In the genomic region with DNA sequence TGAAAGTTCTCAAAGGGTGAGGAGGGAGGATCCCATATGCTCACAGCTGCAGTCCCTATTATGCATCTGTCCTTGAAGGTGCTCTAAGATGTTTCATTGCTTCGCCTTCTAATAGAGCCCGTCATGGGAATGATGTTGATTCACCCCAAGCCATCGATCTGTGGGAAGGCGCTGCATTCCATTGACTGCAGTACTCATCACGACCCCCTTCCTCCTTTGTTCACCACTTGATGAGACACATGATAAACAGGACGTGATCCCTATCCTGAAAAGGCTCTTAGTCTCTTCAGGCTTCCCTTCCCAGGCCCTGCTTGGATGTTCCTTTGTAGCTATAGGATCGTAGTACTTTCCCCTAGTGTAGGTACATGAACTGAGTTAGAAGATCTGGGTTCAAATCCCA, we compare ENCODE assay signal across 14 cellular contexts.
DNase-seq lines count a peak whose midpoint lies in the region; ATAC-seq and TF ChIP-seq lines count a peak whose summit lies in the region.
"Had no signal": no experiment of that assay in that cellular context is flagged by ENCODE, and none has a peak within 500 bp of the region (broad histone marks: within the 10 kb centered on the region; RNA-seq: fewer than 3 reads in every experiment).

No MANE protein-coding gene starts in this region.

- H3K36me3 ChIP-seq in H7 (replicated peaks; ENCODE audit: control insufficient read depth, insufficient read depth, low read length) (no peaks in the 10 kb centered on the region), mesendoderm (ENCODE audit: control insufficient read depth, insufficient read depth, low read length) (no peaks in the 10 kb centered on the region), thyroid gland (no peaks in the 10 kb centered on the region)

- H2AK5ac ChIP-seq in mesendoderm (ENCODE audit: low read length) = no peak overlapping the region

- H3K36me3 Mint-ChIP-seq in WTC11 = no peaks in the 10 kb centered on the region
- H3K36me3 Mint-ChIP-seq: CD14-positive monocyte; CD8-positive, alpha-beta T cell had no signal

- H2BK120ac ChIP-seq in mesendoderm (ENCODE audit: low read depth, low read length) = no peak overlapping the region

- H3K4ac ChIP-seq in mesendoderm (ENCODE audit: low read depth, low read length) = no peak overlapping the region

- no peak overlapping the region for H3K4me3 ChIP-seq in H7 (ENCODE audit: insufficient read depth, low read depth, low read length)
- no peak overlapping the region for H3K4me3 ChIP-seq in mesendoderm (ENCODE audit: low read length)
- no peak overlapping the region for H3K4me3 ChIP-seq in thyroid gland (replicated peaks in 1 of 3)

- H3K27ac Mint-ChIP-seq in WTC11 = no peak overlapping the region
- H3K27ac Mint-ChIP-seq: CD14-positive monocyte; CD8-positive, alpha-beta T cell had no signal

- H3K4me1 ChIP-seq in mesendoderm (ENCODE audit: control insufficient read depth, low read depth, low read length) (peaks cover 2% of the 10 kb centered on the region), thyroid gland (peaks cover 0 to 10% of the 10 kb centered on the region in 2 donors)

- POLR2A ChIA-PET in WTC11 (lab: Charles Lee) = no interaction called here

- H3K4me3 Mint-ChIP-seq in WTC11 = no peak overlapping the region
- H3K4me3 Mint-ChIP-seq: CD14-positive monocyte; CD8-positive, alpha-beta T cell had no signal

- intact Hi-C loops in thyroid gland (cut with DNase I) = no loop called here

- H3K27me3 ChIP-seq in H7 (ENCODE audit: control insufficient read depth, insufficient read depth, low read length) (no peaks in the 10 kb centered on the region), mesendoderm (ENCODE audit: insufficient read depth, low read length, poor library complexity) (no peaks in the 10 kb centered on the region), thyroid gland (no peaks in the 10 kb centered on the region)

- WGBS in mesendoderm (ENCODE audit: extremely low coverage, insufficient coverage, low lambda C conversion rate) = no CpG with 5 or more reads among the region's 7 CpGs
- 89% methylated on average over 7 of the region's 7 CpGs for WGBS in thyroid gland, 2 donors

- TF ChIP-seq CTCF in WTC11 (IDR thresholded peaks at IDR 0.05) = no peak
- no peak for TF ChIP-seq CTCF in thyroid gland (IDR thresholded peaks at IDR 0.05)

- no peak overlapping the region for H4K5ac ChIP-seq in mesendoderm (ENCODE audit: low read length)

- ATAC-seq in WTC11 = peak; percentile 69
- ATAC-seq in GM21825 (IDR thresholded peaks at IDR 0.05; ENCODE audit: unreplicated experiment) = no peak
- ATAC-seq: CD8-positive, alpha-beta T cell; HCT116 had no signal

- H3K79me1 ChIP-seq in mesendoderm (ENCODE audit: low read length) = no peaks in the 10 kb centered on the region

- H4K8ac ChIP-seq in mesendoderm (ENCODE audit: low read depth, low read length) = no peak overlapping the region

- no peaks in the 10 kb centered on the region for H3K79me2 ChIP-seq in mesendoderm (ENCODE audit: control insufficient read depth, insufficient read depth, low read length)

- H3K4me2 ChIP-seq in mesendoderm (ENCODE audit: low read length) = no peak overlapping the region

- H2BK15ac ChIP-seq in mesendoderm (replicated peaks; ENCODE audit: low read depth) = no peak overlapping the region

- no peaks in the 10 kb centered on the region for H3K4me1 Mint-ChIP-seq in WTC11
- H3K4me1 Mint-ChIP-seq: CD14-positive monocyte had no signal

- no peak overlapping the region for H3K18ac ChIP-seq in mesendoderm (ENCODE audit: low read length)

- H2BK5ac ChIP-seq in mesendoderm (ENCODE audit: low read length) = no peak overlapping the region

- no peak overlapping the region for H3K27ac ChIP-seq in mesendoderm (ENCODE audit: low read depth, low read length)
- no peak overlapping the region for H3K27ac ChIP-seq in thyroid gland

- DNase-seq in H7 (peak; percentile 9), WTC11 (ENCODE audit: low spot score) (no peak), mesendoderm (peak; percentile 59), cerebellum (ENCODE audit: low spot score) (no peak), thyroid gland (no peak)
- DNase-seq: CD8-positive, alpha-beta T cell; COR-L47; DMS153; DMS79 treated with DMSO at 0.1 percent for 48 hours; EL; GDM1 had no signal

- no peak overlapping the region for H3K56ac ChIP-seq in mesendoderm (ENCODE audit: low read length)

- CTCF ChIA-PET in WTC11 (lab: Charles Lee) = no interaction called here

- H3K9ac ChIP-seq in mesendoderm (ENCODE audit: low read length) = no peak overlapping the region

- no peaks in the 10 kb centered on the region for H3K9me3 ChIP-seq in thyroid gland

- H3K9me3 Mint-ChIP-seq in WTC11 = no peaks in the 10 kb centered on the region
- H3K9me3 Mint-ChIP-seq: CD8-positive, alpha-beta T cell had no signal

- H3K27me3 Mint-ChIP-seq in WTC11 (ENCODE audit: low read depth) = 0 out of 2 replicates have a peak, but pooled peaks cover 8% of the 10 kb centered on the region

- TF ChIP-seq POLR2A in thyroid gland (IDR thresholded peaks at IDR 0.05) = no peak

- no peak overlapping the region for H3K23ac ChIP-seq in mesendoderm (ENCODE audit: low read length)

TF ChIP-seq in WTC11, 78 proteins besides CTCF, POLR2A, EP300 and RAD21:
- no peak for TF ChIP-seq ZNF263 (CRISPR knock-in tag; IDR thresholded peaks at IDR 0.05; ENCODE audit: low read depth)
- TF ChIP-seq CREB1 (CRISPR knock-in tag; IDR thresholded peaks at IDR 0.05) = no peak
- no peak for TF ChIP-seq GTF2I (CRISPR knock-in tag; conservative IDR thresholded peaks at IDR 0.05)
- TF ChIP-seq, protein P1, sequence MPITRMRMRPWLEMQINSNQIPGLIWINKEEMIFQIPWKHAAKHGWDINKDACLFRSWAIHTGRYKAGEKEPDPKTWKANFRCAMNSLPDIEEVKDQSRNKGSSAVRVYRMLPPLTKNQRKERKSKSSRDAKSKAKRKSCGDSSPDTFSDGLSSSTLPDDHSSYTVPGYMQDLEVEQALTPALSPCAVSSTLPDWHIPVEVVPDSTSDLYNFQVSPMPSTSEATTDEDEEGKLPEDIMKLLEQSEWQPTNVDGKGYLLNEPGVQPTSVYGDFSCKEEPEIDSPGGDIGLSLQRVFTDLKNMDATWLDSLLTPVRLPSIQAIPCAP (CRISPR knock-in tag; IDR thresholded peaks at IDR 0.05) = no peak
- no peak for TF ChIP-seq FOXJ3 (CRISPR knock-in tag; IDR thresholded peaks at IDR 0.05; ENCODE audit: borderline replicate concordance)
- no peak for TF ChIP-seq SMAD3 (CRISPR knock-in tag; IDR thresholded peaks at IDR 0.05; ENCODE audit: borderline replicate concordance)
- TF ChIP-seq, protein P2, sequence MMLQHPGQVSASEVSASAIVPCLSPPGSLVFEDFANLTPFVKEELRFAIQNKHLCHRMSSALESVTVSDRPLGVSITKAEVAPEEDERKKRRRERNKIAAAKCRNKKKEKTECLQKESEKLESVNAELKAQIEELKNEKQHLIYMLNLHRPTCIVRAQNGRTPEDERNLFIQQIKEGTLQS (CRISPR knock-in tag; conservative IDR thresholded peaks at IDR 0.05) = no peak
- TF ChIP-seq E2F5 (CRISPR knock-in tag; IDR thresholded peaks at IDR 0.05) = no peak
- TF ChIP-seq ZNF396 (CRISPR knock-in tag; IDR thresholded peaks at IDR 0.05; ENCODE audit: borderline replicate concordance) = no peak
- TF ChIP-seq, protein P3, sequence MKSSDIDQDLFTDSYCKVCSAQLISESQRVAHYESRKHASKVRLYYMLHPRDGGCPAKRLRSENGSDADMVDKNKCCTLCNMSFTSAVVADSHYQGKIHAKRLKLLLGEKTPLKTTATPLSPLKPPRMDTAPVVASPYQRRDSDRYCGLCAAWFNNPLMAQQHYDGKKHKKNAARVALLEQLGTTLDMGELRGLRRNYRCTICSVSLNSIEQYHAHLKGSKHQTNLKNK (CRISPR knock-in tag; IDR thresholded peaks at IDR 0.05) = no peak
- TF ChIP-seq ZNF425 (CRISPR knock-in tag; conservative IDR thresholded peaks at IDR 0.05) = no peak
- no peak for TF ChIP-seq ZNF219 (CRISPR knock-in tag; IDR thresholded peaks at IDR 0.05; ENCODE audit: borderline replicate concordance)
- TF ChIP-seq MXD4 (CRISPR knock-in tag; IDR thresholded peaks at IDR 0.05; ENCODE audit: borderline replicate concordance) = no peak
- no peak for TF ChIP-seq TCF7 (CRISPR knock-in tag; IDR thresholded peaks at IDR 0.05; ENCODE audit: low read depth)
- no peak for TF ChIP-seq ZNF121 (CRISPR knock-in tag; IDR thresholded peaks at IDR 0.05)

Comparison
In these comparisons a context has a peak if more than half of its experiments do, and no peak if none do; other contexts are left out.
1. DNase-seq: peak in H7 (single experiment) and mesendoderm (single experiment); none in WTC11 (single experiment), cerebellum (single experiment) and thyroid gland (0 of 2).